In genomic region chr10:5108658-5109416, GRCh38 we compare ENCODE assay signal across 25 cellular contexts. TPM values are rescaled to one million over a fixed set of nuclear protein-coding genes. Genes with fewer than 3 reads are reported as not detected.
DNase-seq lines count a peak whose midpoint lies in the region; ATAC-seq and TF ChIP-seq lines count a peak whose summit lies in the region.
"Had no signal": no experiment of that assay in that cellular context is flagged by ENCODE, and none has a peak within 500 bp of the region (broad histone marks: within the 10 kb centered on the region; RNA-seq: fewer than 3 reads in every experiment).

No MANE protein-coding gene starts in this region.

- ATAC-seq in natural killer cell (no peak), sciatic nerve (no peak), HG02884 (IDR thresholded peaks at IDR 0.05; ENCODE audit: unreplicated experiment) (no peak)
- ATAC-seq in natural killer cell treated with Interleukin-12 subunit alpha and Interleukin-12 subunit beta and Interleukin-15 and Interleukin-18, amount 100 ng/mL, for 72 hours = no peak
- ATAC-seq: CD8-positive, alpha-beta T cell; GM12878 had no signal

- no peak overlapping the region for H3K4me2 ChIP-seq in osteoblast (ENCODE audit: insufficient read depth, low read length)
- H3K4me2 ChIP-seq: BLaER1 treated with 17β-estradiol and CSF1 and Interleukin-3, amounts not matched to agents 10 nM and 100 nM had no signal

- H3K9ac ChIP-seq in endodermal cell (ENCODE audit: extremely low read depth, low read length, poor library complexity, severe bottlenecking) = no peak overlapping the region
- H3K9ac ChIP-seq: BLaER1 treated with 17β-estradiol and CSF1 and Interleukin-3, amounts not matched to agents 10 nM and 100 nM had no signal

- no peaks in the 10 kb centered on the region for H3K27me3 Mint-ChIP-seq in natural killer cell (ENCODE audit: low read depth in 2 of 2)
- H3K27me3 Mint-ChIP-seq in natural killer cell treated with Interleukin-12 subunit alpha and Interleukin-12 subunit beta and Interleukin-15 and Interleukin-18, amount 100 ng/mL, for 72 hours = no peaks in the 10 kb centered on the region
- no peaks in the 10 kb centered on the region for H3K27me3 Mint-ChIP-seq in Calu3 (ENCODE audit: unreplicated experiment)
- H3K27me3 Mint-ChIP-seq in endodermal cell (ENCODE audit: insufficient read depth) = no peaks in the 10 kb centered on the region
- H3K27me3 Mint-ChIP-seq: CD4-positive, alpha-beta T cell had no signal

- H3K9me3 Mint-ChIP-seq in natural killer cell = peaks cover 3 to 5% of the 10 kb centered on the region in 2 donors
- H3K9me3 Mint-ChIP-seq in natural killer cell treated with Interleukin-12 subunit alpha and Interleukin-12 subunit beta and Interleukin-15 and Interleukin-18, amount 100 ng/mL, for 72 hours = no peaks in the 10 kb centered on the region
- peaks cover 4% of the 10 kb centered on the region for H3K9me3 Mint-ChIP-seq in Calu3 (ENCODE audit: low read depth, unreplicated experiment)
- H3K9me3 Mint-ChIP-seq in endodermal cell = peaks cover 37% of the 10 kb centered on the region
- H3K9me3 Mint-ChIP-seq: CD4-positive, alpha-beta T cell; CD8-positive, alpha-beta T cell had no signal

- no peaks in the 10 kb centered on the region for H3K36me3 ChIP-seq in endodermal cell (ENCODE audit: control insufficient read depth, insufficient read depth, low read length)
- H3K36me3 ChIP-seq in osteoblast (ENCODE audit: insufficient read depth, low read length) = peaks cover 5% of the 10 kb centered on the region
- H3K36me3 ChIP-seq: BLaER1 treated with 17β-estradiol and CSF1 and Interleukin-3, amounts not matched to agents 10 nM and 100 nM had no signal

- H3K79me2 ChIP-seq in osteoblast (ENCODE audit: insufficient read depth, low read length) = no peaks in the 10 kb centered on the region

- peaks cover 41% of the 10 kb centered on the region for H3K36me3 Mint-ChIP-seq in natural killer cell
- peaks cover 14% of the 10 kb centered on the region for H3K36me3 Mint-ChIP-seq in natural killer cell treated with Interleukin-12 subunit alpha and Interleukin-12 subunit beta and Interleukin-15 and Interleukin-18, amount 100 ng/mL, for 72 hours
- peaks cover 49% of the 10 kb centered on the region for H3K36me3 Mint-ChIP-seq in Calu3 (ENCODE audit: insufficient read depth, unreplicated experiment)
- peaks cover 4% of the 10 kb centered on the region for H3K36me3 Mint-ChIP-seq in endodermal cell (ENCODE audit: low read depth)

- WGBS in endodermal cell (ENCODE audit: insufficient coverage in 1 of 2, insufficient read length in 1 of 2), 2 experiments = 0 to 25% methylated on average over 1 to 3 of the region's 3 CpGs

- peaks cover 9% of the 10 kb centered on the region for H3K9me3 ChIP-seq in endodermal cell (ENCODE audit: control insufficient read depth, low read length)
- no peaks in the 10 kb centered on the region for H3K9me3 ChIP-seq in osteoblast (ENCODE audit: low read depth, low read length)
- H3K9me3 ChIP-seq: BLaER1 treated with 17β-estradiol and CSF1 and Interleukin-3, amounts not matched to agents 10 nM and 100 nM; Caco-2 had no signal

- CTCF ChIA-PET in Calu3 (lab: Charles Lee) = no interaction called here

- no peak for DNase-seq in natural killer cell
- no peak for DNase-seq in natural killer cell treated with Interleukin-12 subunit alpha and Interleukin-12 subunit beta and Interleukin-15 and Interleukin-18, amount 100 ng/mL, for 72 hours (ENCODE audit: low spot score)
- DNase-seq in Calu3 = no peak
- DNase-seq in endodermal cell = no peak
- DNase-seq in osteoblast (ENCODE audit: insufficient read length, low spot score, missing footprints) = peak; percentile 14
- DNase-seq in sciatic nerve (ENCODE audit: low spot score) = no peak
- no peak for DNase-seq in NCI-H2171 treated with DMSO at 0.1 percent for 48 hours (lab: John Stamatoyannopoulos, UW)
- DNase-seq: 8988T; AML-193; Caco-2; CD4-positive, alpha-beta T cell; CD8-positive, alpha-beta T cell; DMS 273 treated with DMSO at 0.1 percent for 48 hours; DMS153; DMS53; DMS79; DND-41; EL; GDM1 had no signal

- H3K4me1 ChIP-seq in endodermal cell (ENCODE audit: control insufficient read depth, insufficient read depth, low read length) (no peaks in the 10 kb centered on the region), osteoblast (ENCODE audit: insufficient read depth, low read length) (no peaks in the 10 kb centered on the region)
- H3K4me1 ChIP-seq: BLaER1 treated with 17β-estradiol and CSF1 and Interleukin-3, amounts not matched to agents 10 nM and 100 nM; Caco-2 had no signal

- BruUV-seq in Calu3 (replicated peaks; lab: Mats Ljungman, UMichigan) = no TSS peak

- H3K27me3 ChIP-seq in endodermal cell (ENCODE audit: control insufficient read depth, insufficient read depth, low read length, poor library complexity, severe bottlenecking) (no peaks in the 10 kb centered on the region), osteoblast (ENCODE audit: insufficient read depth, low read length) (no peaks in the 10 kb centered on the region)
- H3K27me3 ChIP-seq: BLaER1 treated with 17β-estradiol and CSF1 and Interleukin-3, amounts not matched to agents 10 nM and 100 nM had no signal

- H3K4me3 ChIP-seq in endodermal cell (ENCODE audit: low read length) = peak overlapping the region; percentile 19
- no peak overlapping the region for H3K4me3 ChIP-seq in osteoblast (ENCODE audit: insufficient read depth, low read length)
- H3K4me3 ChIP-seq: BLaER1 treated with 17β-estradiol and CSF1 and Interleukin-3, amounts not matched to agents 10 nM and 100 nM; GM12878 had no signal

- H3K4me1 Mint-ChIP-seq in natural killer cell = peaks cover 42 to 45% of the 10 kb centered on the region in 2 donors
- H3K4me1 Mint-ChIP-seq in natural killer cell treated with Interleukin-12 subunit alpha and Interleukin-12 subunit beta and Interleukin-15 and Interleukin-18, amount 100 ng/mL, for 72 hours (ENCODE audit: low read depth in 2 of 2) = peaks cover 7 to 17% of the 10 kb centered on the region in 2 donors
- H3K4me1 Mint-ChIP-seq in Calu3 (ENCODE audit: low read depth, unreplicated experiment) = no peaks in the 10 kb centered on the region
- H3K4me1 Mint-ChIP-seq in endodermal cell = no peaks in the 10 kb centered on the region
- H3K4me1 Mint-ChIP-seq: B cell had no signal

- intact Hi-C loops in natural killer cell (cut with micrococcal nuclease) = no loop called here
- intact Hi-C loops in Calu3 (cut with micrococcal nuclease; ENCODE audit: unreplicated experiment) = no loop called here
- intact Hi-C loops in sciatic nerve (cut with DNase I) = no loop called here

- H3K27ac Mint-ChIP-seq in natural killer cell (peak overlapping the region; percentile 80), Calu3 (ENCODE audit: unreplicated experiment) (peak overlapping the region; percentile 30), endodermal cell (no peak overlapping the region)
- H3K27ac Mint-ChIP-seq in natural killer cell treated with Interleukin-12 subunit alpha and Interleukin-12 subunit beta and Interleukin-15 and Interleukin-18, amount 100 ng/mL, for 72 hours = no peak overlapping the region
- H3K27ac Mint-ChIP-seq: B cell; CD4-positive, alpha-beta T cell; CD8-positive, alpha-beta T cell had no signal

- H3K27ac ChIP-seq in endodermal cell (ENCODE audit: low read depth, low read length) (no peak overlapping the region), osteoblast (ENCODE audit: low read depth, low read length) (no peak overlapping the region)
- H3K27ac ChIP-seq: BLaER1 treated with 17β-estradiol and CSF1 and Interleukin-3, amounts not matched to agents 10 nM and 100 nM; C4-2B had no signal

- no peak overlapping the region for H2AFZ ChIP-seq in osteoblast (ENCODE audit: low read length)

- H3K4me3 Mint-ChIP-seq in natural killer cell (no peak overlapping the region), Calu3 (ENCODE audit: low read depth, unreplicated experiment) (no peak overlapping the region), endodermal cell (no peak overlapping the region)
- H3K4me3 Mint-ChIP-seq in natural killer cell treated with Interleukin-12 subunit alpha and Interleukin-12 subunit beta and Interleukin-15 and Interleukin-18, amount 100 ng/mL, for 72 hours = no peak overlapping the region
- H3K4me3 Mint-ChIP-seq: B cell; CD4-positive, alpha-beta T cell; CD8-positive, alpha-beta T cell had no signal

- TF ChIP-seq CTCF in natural killer cell (IDR thresholded peaks at IDR 0.05) (no peak), Calu3 (IDR thresholded peaks at IDR 0.05; ENCODE audit: unreplicated experiment) (no peak), endodermal cell (conservative IDR thresholded peaks at IDR 0.05) (no peak), osteoblast (IDR thresholded peaks at IDR 0.05; ENCODE audit: extremely low read depth, low read depth, low read length) (no peak)

- H4K20me1 ChIP-seq in osteoblast (ENCODE audit: insufficient read depth, low read length) = no peaks in the 10 kb centered on the region
- H4K20me1 ChIP-seq: BLaER1 treated with 17β-estradiol and CSF1 and Interleukin-3, amounts not matched to agents 10 nM and 100 nM had no signal

RNA-seq across cellular contexts. Expression of gene AKR1C3, which starts 14.6 kb away (rescaled TPM):
- total RNA-seq in natural killer cell (100 to 1,000 TPM in 2 of 3 donors, 10 to 100 TPM in 1; 77.5 to 140 (median 137) TPM), Calu3 (2022) (177 and 181 TPM in 2 replicates), endodermal cell (10 to 100 TPM in 1 of 2 donors, 1 to 10 TPM in 1; 6.1 to 28.9 TPM), osteoblast (207 and 238 TPM in 2 replicates), sciatic nerve (48.1 TPM)
- 10 to 100 TPM in 1 of 2 donors, 1 to 10 TPM in 1; 3.8 to 37.0 TPM for total RNA-seq in natural killer cell treated with Interleukin-12 subunit alpha and Interleukin-12 subunit beta and Interleukin-15 and Interleukin-18, amount 100 ng/mL, for 72 hours
- polyA plus RNA-seq in endodermal cell (2013, experiment 1 of 2) = 1.4 TPM
- 2.2 TPM for polyA plus RNA-seq in endodermal cell (2013, experiment 2 of 2)
- total RNA-seq: G401 had no signal

Comparison
In these comparisons a context has a peak if more than half of its experiments do, and no peak if none do; other contexts are left out.
1. H3K27ac Mint-ChIP-seq: peak in natural killer cell (2 of 2) and Calu3 (single experiment); none in natural killer cell treated with Interleukin-12 subunit alpha and Interleukin-12 subunit beta and Interleukin-15 and Interleukin-18, amount 100 ng/mL, for 72 hours (0 of 2) and endodermal cell (single experiment).